ENCODE assay signal across 1 cellular context in genomic region chr6:44245912-44246662, GRCh38.
A peak's percentile ranks its signal among the peaks of the same experiment; 100 is the strongest.
TF ChIP-seq lines count a peak whose summit lies in the region.

No MANE protein-coding gene starts in this region.

TF ChIP-seq in HepG2, 621 proteins besides CTCF, POLR2A, EP300 and RAD21 (continued from another document and continues in another):
- TF ChIP-seq ZNF232 (CRISPR knock-in tag; IDR thresholded peaks at IDR 0.05; ENCODE audit: borderline replicate concordance), result peak; percentile 90
- TF ChIP-seq SPEN (CRISPR knock-in tag; IDR thresholded peaks at IDR 0.05; ENCODE audit: low read depth), result peak; percentile 48
- no peak for TF ChIP-seq ZNF30 (CRISPR knock-in tag; IDR thresholded peaks at IDR 0.05)
- peak; percentile 59; the same call in 1 of the 2 replicates for TF ChIP-seq POLR2G (IDR thresholded peaks at IDR 0.05; ENCODE audit: low read depth, low read length)
- TF ChIP-seq ZBTB2 (CRISPR knock-in tag; IDR thresholded peaks at IDR 0.05; ENCODE audit: low read depth), result peak; percentile 73
- TF ChIP-seq DBP (CRISPR knock-in tag; IDR thresholded peaks at IDR 0.05; ENCODE audit: not compliant biosample characterization), result no peak
- peak; percentile 74 for TF ChIP-seq CBFB (CRISPR knock-in tag; IDR thresholded peaks at IDR 0.05)
- peak; percentile 94 for TF ChIP-seq HNRNPLL (IDR thresholded peaks at IDR 0.05; ENCODE audit: low read depth, low read length, poor library complexity, severe bottlenecking)
- peak; percentile 88 for TF ChIP-seq ZNF615 (CRISPR knock-in tag; IDR thresholded peaks at IDR 0.05; ENCODE audit: borderline replicate concordance)
- TF ChIP-seq FOXO1 (CRISPR knock-in tag; IDR thresholded peaks at IDR 0.05), result peak; percentile 39
- TF ChIP-seq ZHX1 (CRISPR knock-in tag; IDR thresholded peaks at IDR 0.05; ENCODE audit: low read depth), result peak; percentile 84
- TF ChIP-seq ZNF83 (CRISPR knock-in tag; IDR thresholded peaks at IDR 0.05; ENCODE audit: borderline replicate concordance), result peak; percentile 83
- TF ChIP-seq DMTF1 (CRISPR knock-in tag; IDR thresholded peaks at IDR 0.05), result no peak
- peak; percentile 41 for TF ChIP-seq HNF4G (IDR thresholded peaks at IDR 0.05; ENCODE audit: borderline replicate concordance, low read depth, low read length)
- peak; percentile 55 for TF ChIP-seq HNF4G (CRISPR knock-in tag; IDR thresholded peaks at IDR 0.05; ENCODE audit: borderline replicate concordance, low read depth)
- TF ChIP-seq RBM22 (optimal IDR thresholded peaks at IDR 0.05; ENCODE audit: low read length), result no peak
- TF ChIP-seq ZNF704 (CRISPR knock-in tag; IDR thresholded peaks at IDR 0.05; ENCODE audit: borderline replicate concordance), result 0 out of 2 replicates have a peak, but pooled peaks have one; percentile 13
- TF ChIP-seq ARID4A (CRISPR knock-in tag; IDR thresholded peaks at IDR 0.05; ENCODE audit: borderline replicate concordance), result peak; percentile 82
- TF ChIP-seq TFDP1 (CRISPR knock-in tag; IDR thresholded peaks at IDR 0.05; ENCODE audit: borderline replicate concordance), result peak; percentile 41; the same call in 1 of the 2 replicates
- TF ChIP-seq HNRNPK (IDR thresholded peaks at IDR 0.05; ENCODE audit: low read depth, low read length, poor library complexity, severe bottlenecking), result peak; percentile 85
- TF ChIP-seq NFIB (CRISPR knock-in tag; IDR thresholded peaks at IDR 0.05; ENCODE audit: borderline replicate concordance), result peak; percentile 79; the same call in 1 of the 2 replicates
- TF ChIP-seq HDAC1 (CRISPR knock-in tag; IDR thresholded peaks at IDR 0.05), result peak; percentile 13; the same call in 1 of the 2 replicates
- no peak; the same call in none of the 2 replicates for TF ChIP-seq SMAD3 (CRISPR knock-in tag; IDR thresholded peaks at IDR 0.05)
- TF ChIP-seq HDAC2 (CRISPR knock-in tag; IDR thresholded peaks at IDR 0.05), result peak; percentile 75
- peak; percentile 52; the same call in 1 of the 2 replicates for TF ChIP-seq ETV5 (CRISPR knock-in tag; IDR thresholded peaks at IDR 0.05; ENCODE audit: borderline replicate concordance)
- no peak for TF ChIP-seq ZNF207 (IDR thresholded peaks at IDR 0.05; ENCODE audit: borderline replicate concordance)
- no peak for TF ChIP-seq CC2D1A (CRISPR knock-in tag; IDR thresholded peaks at IDR 0.05)
- peak; percentile 46 for TF ChIP-seq ZNF225 (CRISPR knock-in tag; IDR thresholded peaks at IDR 0.05)
- peak; percentile 96 for TF ChIP-seq NAIF1 (CRISPR knock-in tag; IDR thresholded peaks at IDR 0.05; ENCODE audit: borderline replicate concordance)
- TF ChIP-seq SOX5 (CRISPR knock-in tag; IDR thresholded peaks at IDR 0.05; ENCODE audit: borderline replicate concordance), result peak; percentile 63; the same call in 1 of the 2 replicates
- TF ChIP-seq ZNF329 (CRISPR knock-in tag; IDR thresholded peaks at IDR 0.05; ENCODE audit: low read depth), result peak; percentile 83
- TF ChIP-seq ZNF580 (CRISPR knock-in tag; IDR thresholded peaks at IDR 0.05; ENCODE audit: borderline replicate concordance, low read depth), result no peak; the same call in 1 of the 2 replicates
- peak; percentile 99 for TF ChIP-seq ZNF337 (CRISPR knock-in tag; IDR thresholded peaks at IDR 0.05; ENCODE audit: borderline replicate concordance, low read depth)
- TF ChIP-seq SIN3B (IDR thresholded peaks at IDR 0.05; ENCODE audit: low read length), result no peak
- no peak for TF ChIP-seq NFKBIZ (CRISPR knock-in tag; IDR thresholded peaks at IDR 0.05)
- no peak for TF ChIP-seq RFX3 (CRISPR knock-in tag; IDR thresholded peaks at IDR 0.05)
- peak; percentile 68; the same call in 1 of the 2 replicates for TF ChIP-seq ZBTB25 (CRISPR knock-in tag; IDR thresholded peaks at IDR 0.05)
- peak; percentile 48; the same call in 1 of the 2 replicates for TF ChIP-seq FOXP4 (CRISPR knock-in tag; IDR thresholded peaks at IDR 0.05)
- TF ChIP-seq XBP1 (CRISPR knock-in tag; IDR thresholded peaks at IDR 0.05), result peak; percentile 26; the same call in 1 of the 2 replicates
- peak; percentile 56 for TF ChIP-seq NKX3-1 (CRISPR knock-in tag; IDR thresholded peaks at IDR 0.05)
- peak; percentile 56; the same call in 1 of the 2 replicates for TF ChIP-seq CREB3 (CRISPR knock-in tag; IDR thresholded peaks at IDR 0.05)
- no peak for TF ChIP-seq RFX1 (IDR thresholded peaks at IDR 0.05)
- TF ChIP-seq ZSCAN20 (CRISPR knock-in tag; IDR thresholded peaks at IDR 0.05; ENCODE audit: borderline replicate concordance), result peak; percentile 85; the same call in 1 of the 2 replicates
- TF ChIP-seq ZIK1 (CRISPR knock-in tag; IDR thresholded peaks at IDR 0.05; ENCODE audit: borderline replicate concordance, low read depth), result peak; percentile 72
